Comparison of ENCODE assay signal across 9 cellular contexts in the genomic region with DNA sequence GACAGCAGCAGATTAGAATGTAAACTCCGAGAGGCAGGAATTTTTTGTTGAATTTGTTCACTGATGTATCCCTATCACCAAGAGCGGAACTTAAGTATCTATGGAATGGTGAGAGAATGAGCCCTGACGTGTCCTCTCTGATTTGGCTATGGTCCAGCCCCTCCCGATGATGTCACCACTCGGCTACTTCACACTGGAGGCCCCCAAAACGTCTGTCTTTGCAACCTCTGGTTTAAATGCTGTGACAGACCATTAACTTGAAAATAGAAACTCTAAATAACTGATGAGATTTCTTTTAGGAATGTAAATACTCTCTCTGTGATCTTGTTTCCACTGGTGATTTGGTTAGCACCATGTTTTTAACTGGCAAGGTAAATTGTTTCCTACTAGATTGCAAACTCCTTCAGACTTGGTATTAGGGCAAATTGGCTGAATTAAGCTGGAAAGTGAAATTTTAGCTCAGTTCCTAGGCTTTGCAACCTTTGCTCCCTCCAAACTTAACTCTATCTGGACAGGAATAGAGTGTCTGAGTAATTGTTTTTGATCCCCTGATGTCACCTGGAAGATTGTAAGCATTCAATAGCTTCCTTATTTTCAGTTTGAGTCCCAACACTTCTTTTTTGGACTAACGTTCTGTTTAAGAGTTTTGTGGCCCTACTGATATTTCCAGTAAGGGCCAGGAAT. TPM values are rescaled to one million over a fixed set of nuclear protein-coding genes. Genes with fewer than 3 reads are reported as not detected.
A peak's percentile ranks its signal among the peaks of the same experiment; 100 is the strongest.
DNase-seq lines count a peak whose midpoint lies in the region; ATAC-seq lines count a peak whose summit lies in the region.
"Had no signal": no experiment of that assay in that cellular context is flagged by ENCODE, and none has a peak within 500 bp of the region (broad histone marks: within the 10 kb centered on the region; RNA-seq: fewer than 3 reads in every experiment).

No MANE protein-coding gene starts in this region.

- H3K27me3 ChIP-seq in H7 (ENCODE audit: control insufficient read depth, insufficient read depth, low read length) (no peaks in the 10 kb centered on the region), right cardiac atrium (ENCODE audit: control insufficient read depth, insufficient read depth) (no peaks in the 10 kb centered on the region), skeletal muscle satellite cell (ENCODE audit: control insufficient read depth, insufficient read depth, low read length) (no peaks in the 10 kb centered on the region)

- H3K4me2 ChIP-seq in skeletal muscle satellite cell (ENCODE audit: low read length), result peak overlapping the region; percentile 76

- DNase-seq in H7 (peak; percentile 14), amniotic stem cell (lab: John Stamatoyannopoulos, UW) (peak; percentile 69), right cardiac atrium (peak; percentile 79 to 85 (median 81)), NCI-H146 (lab: John Stamatoyannopoulos, UW) (no peak), T-helper 1 cell (no peak)
- DNase-seq: NCI-H1105 had no signal

- peak; percentile 49 to 82 for ATAC-seq in right cardiac atrium
- no peak for ATAC-seq in HG02759 (IDR thresholded peaks at IDR 0.05; ENCODE audit: unreplicated experiment)
- ATAC-seq in GM21737 (IDR thresholded peaks at IDR 0.05; ENCODE audit: unreplicated experiment), result no peak

- intact Hi-C loops in right cardiac atrium (cut with DNase I), result no loop called here

- H3K36me3 ChIP-seq in H7 (replicated peaks; ENCODE audit: control insufficient read depth, insufficient read depth, low read length), result no peaks in the 10 kb centered on the region
- no peaks in the 10 kb centered on the region for H3K36me3 ChIP-seq in skeletal muscle satellite cell (ENCODE audit: insufficient read depth, low read length)

- H3K4me1 ChIP-seq in right cardiac atrium (ENCODE audit: control insufficient read depth, insufficient read depth, low read length) (peaks cover 6% of the 10 kb centered on the region), skeletal muscle satellite cell (ENCODE audit: control insufficient read depth, insufficient read depth, low read length) (peaks cover 50% of the 10 kb centered on the region)

- H3K9ac ChIP-seq in skeletal muscle satellite cell (ENCODE audit: low read depth, low read length), result peak overlapping the region; percentile 93

- H3K9me3 ChIP-seq in right cardiac atrium (ENCODE audit: control insufficient read depth, low read length), result no peaks in the 10 kb centered on the region
- H3K9me3 ChIP-seq in skeletal muscle satellite cell (replicated peaks; ENCODE audit: low read length), result no peaks in the 10 kb centered on the region

- no peak overlapping the region for H3K27ac ChIP-seq in right cardiac atrium (ENCODE audit: low read length)

- WGBS in right cardiac atrium, result 18% methylated on average over 7 of the region's 7 CpGs

- no peak overlapping the region for H3K4me3 ChIP-seq in H7 (ENCODE audit: insufficient read depth, low read depth, low read length)
- H3K4me3 ChIP-seq in right cardiac atrium (ENCODE audit: low read length), result peak overlapping the region; percentile 43
- H3K4me3 ChIP-seq in skeletal muscle satellite cell (ENCODE audit: low read length), result peak overlapping the region; percentile 48

RNA-seq across cellular contexts. Expression of a gene that starts 19.1 kb away (rescaled TPM):
- total RNA-seq in H7 (2014; rRNA removed; shearing (Covaris generic)), result 4.1 and 5.4 TPM in 2 replicates
- total RNA-seq in right cardiac atrium, result 1 to 10 TPM; 3.3 to 7.2 (median 5.0) TPM
- 2.7 TPM for polyA plus RNA-seq in right cardiac atrium
- 0.22 and 0.51 TPM in 2 replicates for total RNA-seq in skeletal muscle satellite cell (2012; rRNA removed)

Comparison
In these comparisons a context has a peak if more than half of its experiments do, and no peak if none do; other contexts are left out.
1. DNase-seq: peak in H7 (single experiment), amniotic stem cell (single experiment) and right cardiac atrium (3 of 3); none in NCI-H146 (single experiment) and T-helper 1 cell (0 of 5).
2. ATAC-seq: peak in right cardiac atrium (2 of 2); none in HG02759 (single experiment) and GM21737 (single experiment).